In the genomic region with DNA sequence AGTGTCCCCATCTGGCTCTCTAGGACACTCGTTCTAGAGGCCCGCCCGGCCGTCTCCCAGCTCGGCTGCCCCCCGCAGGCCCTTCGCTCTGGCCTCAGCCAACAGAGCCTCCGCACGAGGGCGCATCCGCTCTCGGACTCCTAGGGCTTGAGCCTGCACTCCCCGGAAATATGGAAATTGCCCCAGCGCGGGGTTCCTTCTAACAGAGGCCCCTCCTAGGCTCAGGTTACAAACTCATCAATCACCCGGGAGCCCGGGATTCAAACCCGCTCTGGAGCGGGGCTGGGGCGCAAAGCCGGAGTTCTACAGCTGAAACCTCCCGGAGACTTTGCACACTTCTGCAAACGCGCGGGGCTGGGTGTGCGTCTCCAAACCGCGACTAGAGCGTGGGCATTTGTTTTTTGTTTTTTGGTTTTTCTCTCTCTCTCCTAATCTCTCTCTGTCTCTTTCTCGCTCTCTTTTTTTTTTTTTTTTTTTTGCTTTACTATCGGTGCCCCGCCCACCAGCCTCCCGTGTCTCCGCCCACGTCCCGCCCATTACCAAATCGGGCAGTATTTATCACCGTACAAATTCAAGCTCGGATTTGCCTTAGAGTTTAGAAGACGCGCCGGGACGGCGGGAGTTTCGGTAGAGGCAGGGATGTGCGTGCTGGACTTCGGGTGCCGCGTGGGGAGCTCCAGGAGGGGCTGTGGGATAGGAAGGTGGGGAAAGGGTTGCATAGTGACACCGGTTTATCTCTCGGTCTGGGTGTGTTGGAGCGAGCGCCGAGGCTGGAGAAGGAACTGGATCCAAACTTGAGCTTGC, we compare ENCODE assay signal across 1 cellular context.
TF ChIP-seq lines count a peak whose summit lies in the region.

No MANE protein-coding gene starts in this region.

TF ChIP-seq in endothelial cell of umbilical vein, 7 proteins besides CTCF, POLR2A, EP300 and RAD21:
- TF ChIP-seq, protein P1, sequence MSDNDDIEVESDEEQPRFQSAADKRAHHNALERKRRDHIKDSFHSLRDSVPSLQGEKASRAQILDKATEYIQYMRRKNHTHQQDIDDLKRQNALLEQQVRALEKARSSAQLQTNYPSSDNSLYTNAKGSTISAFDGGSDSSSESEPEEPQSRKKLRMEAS (IDR thresholded peaks at IDR 0.05; ENCODE audit: insufficient read depth, insufficient read length) = no peak
- no peak for TF ChIP-seq GATA2 (IDR thresholded peaks at IDR 0.05; ENCODE audit: insufficient read depth, insufficient read length, low read depth, low read length)
- no peak for TF ChIP-seq FOS (IDR thresholded peaks at IDR 0.05; ENCODE audit: borderline replicate concordance, insufficient read depth, low read length)
- TF ChIP-seq POLR2AphosphoS5 (IDR thresholded peaks at IDR 0.05; ENCODE audit: insufficient read depth, low read depth, low read length) = no peak
- TF ChIP-seq MYC (IDR thresholded peaks at IDR 0.05; ENCODE audit: low read depth, low read length) = no peak
- TF ChIP-seq JUN (IDR thresholded peaks at IDR 0.05; ENCODE audit: borderline replicate concordance, insufficient read depth, insufficient read length, low read depth) = no peak
- no peak for TF ChIP-seq EZH2 (IDR thresholded peaks at IDR 0.05; ENCODE audit: borderline replicate concordance, low read depth, low read length, severe bottlenecking)
